ENCODE assay signal across 1 cellular context in genomic region chr19:43595999-43596841, GRCh38.
TF ChIP-seq lines count a peak whose summit lies in the region.

A gene with protein sequence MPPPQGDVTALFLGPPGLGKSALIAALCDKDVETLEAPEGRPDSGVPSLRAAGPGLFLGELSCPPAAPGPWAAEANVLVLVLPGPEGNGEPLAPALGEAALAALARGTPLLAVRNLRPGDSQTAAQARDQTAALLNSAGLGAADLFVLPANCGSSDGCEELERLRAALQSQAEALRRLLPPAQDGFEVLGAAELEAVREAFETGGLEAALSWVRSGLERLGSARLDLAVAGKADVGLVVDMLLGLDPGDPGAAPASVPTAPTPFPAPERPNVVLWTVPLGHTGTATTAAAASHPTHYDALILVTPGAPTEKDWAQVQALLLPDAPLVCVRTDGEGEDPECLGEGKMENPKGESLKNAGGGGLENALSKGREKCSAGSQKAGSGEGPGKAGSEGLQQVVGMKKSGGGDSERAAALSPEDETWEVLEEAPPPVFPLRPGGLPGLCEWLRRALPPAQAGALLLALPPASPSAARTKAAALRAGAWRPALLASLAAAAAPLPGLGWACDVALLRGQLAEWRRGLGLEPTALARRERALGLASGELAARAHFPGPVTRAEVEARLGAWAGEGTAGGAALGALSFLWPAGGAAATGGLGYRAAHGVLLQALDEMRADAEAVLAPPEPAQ (minus strand): TSS chr19:43596134. CDS start chr19:43595338, 796 bp downstream.
A gene with protein sequence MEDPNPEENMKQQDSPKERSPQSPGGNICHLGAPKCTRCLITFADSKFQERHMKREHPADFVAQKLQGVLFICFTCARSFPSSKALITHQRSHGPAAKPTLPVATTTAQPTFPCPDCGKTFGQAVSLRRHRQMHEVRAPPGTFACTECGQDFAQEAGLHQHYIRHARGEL (plus strand): TSS chr19:43596595. CDS start chr19:43597109, 514 bp downstream.

TF ChIP-seq in K562, 482 proteins besides CTCF, POLR2A, EP300 and RAD21 (continued from another document and continues in another):
- no peak for TF ChIP-seq DLX4 (CRISPR knock-in tag; IDR thresholded peaks at IDR 0.05)
- TF ChIP-seq AFF1 (IDR thresholded peaks at IDR 0.05; ENCODE audit: low read depth in 1 of 2, partially characterized antibody in 2 of 2): peak; percentile 27 to 68
- TF ChIP-seq ZBTB11 (CRISPR knock-in tag; IDR thresholded peaks at IDR 0.05): 0 out of 6 replicates have a peak, but pooled peaks of 1 of the 3 experiments have one; percentile 30
- TF ChIP-seq E2F8 (IDR thresholded peaks at IDR 0.05; ENCODE audit: low read depth, partially characterized antibody): peak; percentile 57
- TF ChIP-seq, protein P1, sequence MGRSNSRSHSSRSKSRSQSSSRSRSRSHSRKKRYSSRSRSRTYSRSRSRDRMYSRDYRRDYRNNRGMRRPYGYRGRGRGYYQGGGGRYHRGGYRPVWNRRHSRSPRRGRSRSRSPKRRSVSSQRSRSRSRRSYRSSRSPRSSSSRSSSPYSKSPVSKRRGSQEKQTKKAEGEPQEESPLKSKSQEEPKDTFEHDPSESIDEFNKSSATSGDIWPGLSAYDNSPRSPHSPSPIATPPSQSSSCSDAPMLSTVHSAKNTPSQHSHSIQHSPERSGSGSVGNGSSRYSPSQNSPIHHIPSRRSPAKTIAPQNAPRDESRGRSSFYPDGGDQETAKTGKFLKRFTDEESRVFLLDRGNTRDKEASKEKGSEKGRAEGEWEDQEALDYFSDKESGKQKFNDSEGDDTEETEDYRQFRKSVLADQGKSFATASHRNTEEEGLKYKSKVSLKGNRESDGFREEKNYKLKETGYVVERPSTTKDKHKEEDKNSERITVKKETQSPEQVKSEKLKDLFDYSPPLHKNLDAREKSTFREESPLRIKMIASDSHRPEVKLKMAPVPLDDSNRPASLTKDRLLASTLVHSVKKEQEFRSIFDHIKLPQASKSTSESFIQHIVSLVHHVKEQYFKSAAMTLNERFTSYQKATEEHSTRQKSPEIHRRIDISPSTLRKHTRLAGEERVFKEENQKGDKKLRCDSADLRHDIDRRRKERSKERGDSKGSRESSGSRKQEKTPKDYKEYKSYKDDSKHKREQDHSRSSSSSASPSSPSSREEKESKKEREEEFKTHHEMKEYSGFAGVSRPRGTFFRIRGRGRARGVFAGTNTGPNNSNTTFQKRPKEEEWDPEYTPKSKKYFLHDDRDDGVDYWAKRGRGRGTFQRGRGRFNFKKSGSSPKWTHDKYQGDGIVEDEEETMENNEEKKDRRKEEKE (IDR thresholded peaks at IDR 0.05; ENCODE audit: borderline replicate concordance in 1 of 2, control insufficient read depth in 1 of 2, low read depth in 2 of 2, low read length in 1 of 2): 0 out of 4 replicates have a peak, but pooled peaks of 1 of the 2 experiments have one; percentile 28
- no peak for TF ChIP-seq ZNF655 (CRISPR knock-in tag; IDR thresholded peaks at IDR 0.05)
- TF ChIP-seq ZC3H4 (CRISPR knock-in tag; IDR thresholded peaks at IDR 0.05; ENCODE audit: borderline replicate concordance): no peak
- TF ChIP-seq SMAD3 (CRISPR knock-in tag; conservative IDR thresholded peaks at IDR 0.05): peak; percentile 75; the same call in 1 of the 2 replicates
- TF ChIP-seq HDAC1 (IDR thresholded peaks at IDR 0.05): peak in 1 of 2 experiments; percentile 86; a peak in 2 of 4 replicates
- TF ChIP-seq, protein P2, sequence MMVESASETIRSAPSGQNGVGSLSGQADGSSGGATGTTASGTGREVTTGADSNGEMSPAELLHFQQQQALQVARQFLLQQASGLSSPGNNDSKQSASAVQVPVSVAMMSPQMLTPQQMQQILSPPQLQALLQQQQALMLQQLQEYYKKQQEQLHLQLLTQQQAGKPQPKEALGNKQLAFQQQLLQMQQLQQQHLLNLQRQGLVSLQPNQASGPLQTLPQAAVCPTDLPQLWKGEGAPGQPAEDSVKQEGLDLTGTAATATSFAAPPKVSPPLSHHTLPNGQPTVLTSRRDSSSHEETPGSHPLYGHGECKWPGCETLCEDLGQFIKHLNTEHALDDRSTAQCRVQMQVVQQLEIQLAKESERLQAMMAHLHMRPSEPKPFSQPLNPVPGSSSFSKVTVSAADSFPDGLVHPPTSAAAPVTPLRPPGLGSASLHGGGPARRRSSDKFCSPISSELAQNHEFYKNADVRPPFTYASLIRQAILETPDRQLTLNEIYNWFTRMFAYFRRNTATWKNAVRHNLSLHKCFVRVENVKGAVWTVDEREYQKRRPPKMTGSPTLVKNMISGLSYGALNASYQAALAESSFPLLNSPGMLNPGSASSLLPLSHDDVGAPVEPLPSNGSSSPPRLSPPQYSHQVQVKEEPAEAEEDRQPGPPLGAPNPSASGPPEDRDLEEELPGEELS (CRISPR knock-in tag; IDR thresholded peaks at IDR 0.05; ENCODE audit: borderline replicate concordance): peak; percentile 70; the same call in 1 of the 2 replicates
- peak; percentile 69 for TF ChIP-seq MEF2D (tag; conservative IDR thresholded peaks at IDR 0.05; ENCODE audit: low read depth)
- peak; percentile 42; the same call in 1 of the 2 replicates for TF ChIP-seq SMARCA4 (IDR thresholded peaks at IDR 0.05)
- TF ChIP-seq, protein P3, sequence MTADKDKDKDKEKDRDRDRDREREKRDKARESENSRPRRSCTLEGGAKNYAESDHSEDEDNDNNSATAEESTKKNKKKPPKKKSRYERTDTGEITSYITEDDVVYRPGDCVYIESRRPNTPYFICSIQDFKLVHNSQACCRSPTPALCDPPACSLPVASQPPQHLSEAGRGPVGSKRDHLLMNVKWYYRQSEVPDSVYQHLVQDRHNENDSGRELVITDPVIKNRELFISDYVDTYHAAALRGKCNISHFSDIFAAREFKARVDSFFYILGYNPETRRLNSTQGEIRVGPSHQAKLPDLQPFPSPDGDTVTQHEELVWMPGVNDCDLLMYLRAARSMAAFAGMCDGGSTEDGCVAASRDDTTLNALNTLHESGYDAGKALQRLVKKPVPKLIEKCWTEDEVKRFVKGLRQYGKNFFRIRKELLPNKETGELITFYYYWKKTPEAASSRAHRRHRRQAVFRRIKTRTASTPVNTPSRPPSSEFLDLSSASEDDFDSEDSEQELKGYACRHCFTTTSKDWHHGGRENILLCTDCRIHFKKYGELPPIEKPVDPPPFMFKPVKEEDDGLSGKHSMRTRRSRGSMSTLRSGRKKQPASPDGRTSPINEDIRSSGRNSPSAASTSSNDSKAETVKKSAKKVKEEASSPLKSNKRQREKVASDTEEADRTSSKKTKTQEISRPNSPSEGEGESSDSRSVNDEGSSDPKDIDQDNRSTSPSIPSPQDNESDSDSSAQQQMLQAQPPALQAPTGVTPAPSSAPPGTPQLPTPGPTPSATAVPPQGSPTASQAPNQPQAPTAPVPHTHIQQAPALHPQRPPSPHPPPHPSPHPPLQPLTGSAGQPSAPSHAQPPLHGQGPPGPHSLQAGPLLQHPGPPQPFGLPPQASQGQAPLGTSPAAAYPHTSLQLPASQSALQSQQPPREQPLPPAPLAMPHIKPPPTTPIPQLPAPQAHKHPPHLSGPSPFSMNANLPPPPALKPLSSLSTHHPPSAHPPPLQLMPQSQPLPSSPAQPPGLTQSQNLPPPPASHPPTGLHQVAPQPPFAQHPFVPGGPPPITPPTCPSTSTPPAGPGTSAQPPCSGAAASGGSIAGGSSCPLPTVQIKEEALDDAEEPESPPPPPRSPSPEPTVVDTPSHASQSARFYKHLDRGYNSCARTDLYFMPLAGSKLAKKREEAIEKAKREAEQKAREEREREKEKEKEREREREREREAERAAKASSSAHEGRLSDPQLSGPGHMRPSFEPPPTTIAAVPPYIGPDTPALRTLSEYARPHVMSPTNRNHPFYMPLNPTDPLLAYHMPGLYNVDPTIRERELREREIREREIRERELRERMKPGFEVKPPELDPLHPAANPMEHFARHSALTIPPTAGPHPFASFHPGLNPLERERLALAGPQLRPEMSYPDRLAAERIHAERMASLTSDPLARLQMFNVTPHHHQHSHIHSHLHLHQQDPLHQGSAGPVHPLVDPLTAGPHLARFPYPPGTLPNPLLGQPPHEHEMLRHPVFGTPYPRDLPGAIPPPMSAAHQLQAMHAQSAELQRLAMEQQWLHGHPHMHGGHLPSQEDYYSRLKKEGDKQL (CRISPR knock-in tag; IDR thresholded peaks at IDR 0.05; ENCODE audit: borderline replicate concordance): no peak
- TF ChIP-seq CHCHD3 (CRISPR knock-in tag; IDR thresholded peaks at IDR 0.05): peak; percentile 93
- peak; percentile 57; the same call in 1 of the 2 replicates for TF ChIP-seq PHF8 (IDR thresholded peaks at IDR 0.05; ENCODE audit: borderline replicate concordance, low read length)
- no peak for TF ChIP-seq NCOR1 (IDR thresholded peaks at IDR 0.05)
- no peak for TF ChIP-seq SMARCC2 (IDR thresholded peaks at IDR 0.05; ENCODE audit: low read depth)
